ENCODE assay signal across 19 cellular contexts in the genomic region with DNA sequence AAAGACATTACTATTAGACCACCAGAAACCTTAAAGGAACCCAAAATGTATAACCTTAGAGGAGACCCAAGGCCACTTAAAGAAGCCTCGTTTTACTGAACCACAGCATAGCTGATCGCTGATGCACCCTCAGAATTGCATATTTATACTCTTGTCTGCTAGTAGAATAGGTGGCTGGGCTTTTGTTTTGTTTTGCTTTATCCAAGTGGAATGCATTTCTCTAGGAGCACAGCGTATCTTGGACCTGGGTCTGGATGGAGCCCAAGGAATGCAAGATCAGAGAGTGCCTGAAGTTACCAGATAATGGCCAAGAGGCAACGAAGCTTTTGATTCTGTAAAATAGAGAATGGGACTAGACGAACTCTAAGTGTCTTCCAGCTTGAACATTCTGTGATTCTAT.
DNase-seq lines count a peak whose midpoint lies in the region; ATAC-seq, FAIRE-seq and TF ChIP-seq lines count a peak whose summit lies in the region.
"Had no signal": no experiment of that assay in that cellular context is flagged by ENCODE, and none has a peak within 500 bp of the region (broad histone marks: within the 10 kb centered on the region; RNA-seq: fewer than 3 reads in every experiment).

No MANE protein-coding gene starts in this region.

- in situ Hi-C loops in GM13977 (cut with MboI; ENCODE audit: low pct_unique_long_range_greater_than_20kb, low sequenced_read_pairs, unreplicated experiment): no loop called here

- peak overlapping the region; percentile 68 for H3K4me2 ChIP-seq in astrocyte (ENCODE audit: low read length)
- H3K4me2 ChIP-seq: BLaER1 had no signal

- peak overlapping the region; percentile 73 for H3K27ac ChIP-seq in astrocyte (ENCODE audit: low read depth, low read length)
- H3K27ac ChIP-seq: BLaER1, dorsolateral prefrontal cortex, esophagus muscularis mucosa, spleen had no signal

- no peak for TF ChIP-seq POLR2A in erythroblast (IDR thresholded peaks at IDR 0.05; ENCODE audit: low read length)

- H3K27me3 Mint-ChIP-seq in astrocyte (ENCODE audit: low read depth, unreplicated experiment): no peaks in the 10 kb centered on the region
- H3K27me3 Mint-ChIP-seq: stimulated activated naive B cell treated with anti-CD40 and anti-IgM and Interleukin-4, amounts not matched to agents 10 μg/mL and 1 μg/mL and 100 μg/mL, for 72 hours had no signal

- H2AFZ ChIP-seq in astrocyte (ENCODE audit: low read depth, low read length): peak overlapping the region; percentile 18

- H4K20me1 ChIP-seq in astrocyte (ENCODE audit: insufficient read depth, low read length): no peaks in the 10 kb centered on the region
- H4K20me1 ChIP-seq: BLaER1 had no signal

- TF ChIP-seq CTCF in astrocyte (IDR thresholded peaks at IDR 0.05; ENCODE audit: insufficient read depth, low read depth, low read length) (no peak), GM13977 (IDR thresholded peaks at IDR 0.05; ENCODE audit: extremely low read depth, insufficient read depth, missing control alignments) (no peak)

- ATAC-seq in GM18907 (IDR thresholded peaks at IDR 0.05; ENCODE audit: unreplicated experiment): no peak
- ATAC-seq: left colon; stimulated activated naive B cell treated with anti-CD40 and anti-IgM and Interleukin-4, amounts not matched to agents 10 μg/mL and 1 μg/mL and 100 μg/mL, for 72 hours had no signal

- peaks cover 30% of the 10 kb centered on the region for H3K4me1 ChIP-seq in astrocyte (ENCODE audit: insufficient read depth, low read length)
- H3K4me1 ChIP-seq: spleen had no signal

- no peaks in the 10 kb centered on the region for H3K36me3 ChIP-seq in astrocyte (ENCODE audit: insufficient read depth, low read length)
- H3K36me3 ChIP-seq: BLaER1, esophagus muscularis mucosa, spleen had no signal

- no peak overlapping the region for H3K27ac Mint-ChIP-seq in astrocyte (ENCODE audit: unreplicated experiment)
- H3K27ac Mint-ChIP-seq: activated CD4-positive, alpha-beta memory T cell treated with anti-CD3 and anti-CD28 coated beads, Interleukin-2, amount 10 ng/mL, durations not matched to agents 7 days and 5 days; stimulated activated naive B cell treated with anti-CD40 and anti-IgM and Interleukin-4, amounts not matched to agents 10 μg/mL and 1 μg/mL and 100 μg/mL, for 72 hours had no signal

- H3K9me3 Mint-ChIP-seq in astrocyte (ENCODE audit: unreplicated experiment): no peaks in the 10 kb centered on the region
- H3K9me3 Mint-ChIP-seq: activated CD4-positive, alpha-beta memory T cell treated with anti-CD3 and anti-CD28 coated beads, Interleukin-2, amount 10 ng/mL, durations not matched to agents 7 days and 5 days; stimulated activated naive B cell treated with anti-CD40 and anti-IgM and Interleukin-4, amounts not matched to agents 10 μg/mL and 1 μg/mL and 100 μg/mL, for 72 hours had no signal

- peaks cover 20% of the 10 kb centered on the region for H3K4me1 Mint-ChIP-seq in astrocyte (ENCODE audit: low read depth, unreplicated experiment)

- H3K36me3 Mint-ChIP-seq in astrocyte (ENCODE audit: low read depth, unreplicated experiment): no peaks in the 10 kb centered on the region
- H3K36me3 Mint-ChIP-seq: stimulated activated naive B cell treated with anti-CD40 and anti-IgM and Interleukin-4, amounts not matched to agents 10 μg/mL and 1 μg/mL and 100 μg/mL, for 72 hours had no signal

- H3K79me2 ChIP-seq in astrocyte (ENCODE audit: insufficient read depth, low read length): no peaks in the 10 kb centered on the region

- FAIRE-seq in astrocyte (lab: Jason Lieb, UNC): peak; percentile 90
- FAIRE-seq: urothelium cell line had no signal

- H3K9ac ChIP-seq in astrocyte (ENCODE audit: low read length): peak overlapping the region; percentile 46
- H3K9ac ChIP-seq: BLaER1 had no signal

- DNase-seq in AG08396 (ENCODE audit: low spot score) (peak; percentile 42), HCEC 1CT (peak; percentile 84), astrocyte (ENCODE audit: low read depth) (peak; percentile 98), myocyte (ENCODE audit: low read depth) (peak; percentile 49), SIG-M5 treated with dmso at 0.1 percent for 504 hours (lab: John Stamatoyannopoulos, UW; ENCODE audit: unreplicated experiment) (no peak), GM13977 (ENCODE audit: low spot score) (no peak), erythroblast (lab: John Stamatoyannopoulos, UW) (no peak)
- DNase-seq: activated CD4-positive, alpha-beta memory T cell treated with anti-CD3 and anti-CD28 coated beads, Interleukin-2, amount 10 ng/mL, durations not matched to agents 7 days and 5 days; anterior cingulate cortex; dorsolateral prefrontal cortex; hypothalamus; left colon; NCI-H510A; spleen; stimulated activated naive B cell treated with anti-CD40 and anti-IgM and Interleukin-4, amounts not matched to agents 10 μg/mL and 1 μg/mL and 100 μg/mL, for 72 hours had no signal

- H3K9me3 ChIP-seq in astrocyte (ENCODE audit: insufficient read depth, low read depth, low read length): no peaks in the 10 kb centered on the region
- H3K9me3 ChIP-seq: BLaER1, esophagus muscularis mucosa, spleen had no signal

- H3K4me3 Mint-ChIP-seq in astrocyte (ENCODE audit: unreplicated experiment): peak overlapping the region; percentile 29
- H3K4me3 Mint-ChIP-seq: activated CD4-positive, alpha-beta memory T cell treated with anti-CD3 and anti-CD28 coated beads, Interleukin-2, amount 10 ng/mL, durations not matched to agents 7 days and 5 days; stimulated activated naive B cell treated with anti-CD40 and anti-IgM and Interleukin-4, amounts not matched to agents 10 μg/mL and 1 μg/mL and 100 μg/mL, for 72 hours had no signal

- H3K27me3 ChIP-seq in astrocyte (ENCODE audit: insufficient read depth, low read length): no peaks in the 10 kb centered on the region
- H3K27me3 ChIP-seq: BLaER1, esophagus muscularis mucosa, spleen had no signal

- peak overlapping the region; percentile 11 for H3K4me3 ChIP-seq in astrocyte (ENCODE audit: insufficient read depth, low read depth, low read length)
- H3K4me3 ChIP-seq: BLaER1, dorsolateral prefrontal cortex, esophagus muscularis mucosa, spleen had no signal

Comparison
In these comparisons a context has a peak if more than half of its experiments do, and no peak if none do; other contexts are left out.
1. DNase-seq: peak in AG08396 (single experiment), HCEC 1CT (single experiment), astrocyte (single experiment) and myocyte (single experiment); none in SIG-M5 treated with dmso at 0.1 percent for 504 hours (single experiment), GM13977 (single experiment) and erythroblast (0 of 2).